Comparison of ENCODE assay signal across 8 cellular contexts in genomic region chr15:82047493-82048446, GRCh38. TPM values are rescaled to one million over a fixed set of nuclear protein-coding genes. Genes with fewer than 3 reads are reported as not detected.
DNase-seq lines count a peak whose midpoint lies in the region; ATAC-seq lines count a peak whose summit lies in the region.

No MANE protein-coding gene starts in this region.

- H3K4me3 ChIP-seq in iPS-18a (ENCODE audit: low read length) (peak overlapping the region; percentile 68), skeletal muscle tissue (ENCODE audit: low read length in 3 of 3) (peak overlapping the region; percentile 54 to 74 (median 67))

- peak overlapping the region; percentile 85 for H3K9ac ChIP-seq in iPS-18a (ENCODE audit: low read length)
- H3K9ac ChIP-seq in skeletal muscle tissue (ENCODE audit: low read depth in 1 of 3, low read length in 3 of 3), result peak overlapping the region; percentile 12 to 62 (median 59)

- H3K9me3 ChIP-seq in iPS-18a (ENCODE audit: control insufficient read depth, low read depth, low read length) (no peaks in the 10 kb centered on the region), skeletal muscle tissue (ENCODE audit: control insufficient read depth in 3 of 3, low read length in 3 of 3) (no peaks in the 10 kb centered on the region)

- H3K4me1 ChIP-seq in iPS-18a (ENCODE audit: control insufficient read depth, low read depth, low read length) (peaks cover 10% of the 10 kb centered on the region), skeletal muscle tissue (ENCODE audit: control insufficient read depth in 3 of 3, insufficient read depth in 3 of 3, low read length in 3 of 3) (peaks cover 17 to 26% (median 20%) of the 10 kb centered on the region in 3 donors)

- peak; percentile 3 for ATAC-seq in HG03135 (IDR thresholded peaks at IDR 0.05; ENCODE audit: unreplicated experiment)

- H3K36me3 ChIP-seq in iPS-18a (ENCODE audit: control insufficient read depth, low read depth, low read length), result peaks cover under 1% of the 10 kb centered on the region
- peaks cover 0 to 2% (median 0%) of the 10 kb centered on the region in 3 donors for H3K36me3 ChIP-seq in skeletal muscle tissue (ENCODE audit: control insufficient read depth in 3 of 3, insufficient read depth in 3 of 3, low read length in 3 of 3)

- in situ Hi-C loops in G401 (cut with HindIII; ENCODE audit: low sequenced_read_pairs), result no loop called here

- DNase-seq in G401 (ENCODE audit: low spot score) (peak; percentile 41), amniotic stem cell (lab: John Stamatoyannopoulos, UW) (peak; percentile 52), NCI-H2029 treated with DMSO at 0.1 percent for 48 hours (lab: John Stamatoyannopoulos, UW) (no peak), HCEC 1CT (no peak)
- DNase-seq in stimulated activated CD4-positive, alpha-beta T cell treated with anti-CD3 and anti-CD28 coated beads, Interleukin-2, amount 100 ng/mL, for 48 hours, result no peak

- H3K27ac ChIP-seq in iPS-18a (ENCODE audit: low read length) (peak overlapping the region; percentile 56), skeletal muscle tissue (ENCODE audit: low read depth, low read length) (peak overlapping the region; percentile 66)

- H3K27me3 ChIP-seq in iPS-18a (ENCODE audit: control insufficient read depth, insufficient read depth, low read length), result peaks cover 30% of the 10 kb centered on the region
- peaks cover 0 to 8% (median 4%) of the 10 kb centered on the region in 3 donors for H3K27me3 ChIP-seq in skeletal muscle tissue (ENCODE audit: control insufficient read depth in 3 of 3, insufficient read depth in 3 of 3, low read length in 3 of 3)

RNA-seq across cellular contexts. Expression of gene MEX3B, which starts 2.0 kb away (rescaled TPM):
- not detected in 2 replicates for total RNA-seq in G401 (2014; rRNA removed; shearing (Covaris generic))
- total RNA-seq in skeletal muscle tissue, result 11.0 TPM

Comparison
In these comparisons a context has a peak if more than half of its experiments do, and no peak if none do; other contexts are left out.
1. DNase-seq: peak in G401 (single experiment) and amniotic stem cell (single experiment); none in NCI-H2029 treated with DMSO at 0.1 percent for 48 hours (single experiment), stimulated activated CD4-positive, alpha-beta T cell treated with anti-CD3 and anti-CD28 coated beads, Interleukin-2, amount 100 ng/mL, for 48 hours (0 of 2) and HCEC 1CT (single experiment).
2. RNA of gene MEX3B, which starts 2.0 kb away (total RNA-seq): 11.0 TPM in skeletal muscle tissue (single experiment); not detected in G401; every median in the first group is over 10 times any median in the second.